ENCODE assay signal across 8 cellular contexts in the genomic region with DNA sequence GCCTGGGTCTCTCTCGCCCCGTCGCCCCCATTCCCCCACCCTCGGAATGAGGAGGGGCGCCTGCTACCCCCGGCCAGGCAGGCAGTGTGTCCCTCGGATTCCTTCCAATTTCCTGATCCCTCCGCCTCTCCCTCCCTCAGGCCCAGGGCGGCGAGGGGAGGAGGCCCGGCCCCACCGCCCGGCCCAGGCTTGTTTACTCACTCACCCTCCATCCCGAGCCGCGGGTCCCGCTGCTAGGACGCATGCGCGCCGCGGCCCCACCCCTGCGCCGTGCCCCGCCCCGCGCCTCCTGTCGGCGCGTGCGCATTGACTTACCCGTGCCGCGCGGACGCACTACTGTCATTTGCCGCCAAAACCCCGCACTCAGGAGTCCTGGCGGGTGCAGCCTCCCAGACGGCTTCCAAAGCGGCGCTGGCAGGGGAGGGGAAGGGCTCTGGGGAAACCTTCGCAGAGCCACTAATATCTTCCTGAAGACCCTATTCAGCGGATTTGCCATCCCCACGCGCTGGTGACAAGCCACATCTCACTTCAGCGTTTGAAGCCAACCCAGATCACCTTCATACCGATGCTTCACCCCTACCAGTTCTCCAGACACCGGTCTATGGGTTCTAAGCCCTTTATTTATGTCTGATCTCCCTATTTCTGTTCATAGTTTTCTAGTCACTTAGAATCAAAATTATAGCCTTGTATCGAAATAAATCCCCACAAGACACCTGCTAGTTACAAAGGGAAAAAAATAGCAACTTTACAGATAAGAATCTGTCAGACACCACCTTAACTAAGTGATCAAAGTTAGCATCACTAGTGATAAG. TPM values are rescaled to one million over a fixed set of nuclear protein-coding genes. Genes with fewer than 3 reads are reported as not detected.
DNase-seq lines count a peak whose midpoint lies in the region; ATAC-seq and TF ChIP-seq lines count a peak whose summit lies in the region.

A gene (minus strand): TSS at position 235 of the 812 bp plus-strand sequence. CDS start 16,099 bp downstream, outside the sequence.

- DNase-seq in NCI-H2081 (lab: John Stamatoyannopoulos, UW) (peak; percentile 95 to 97), T-helper 9 cell (peak; percentile 85), astrocyte of the cerebellum (ENCODE audit: low read depth) (peak; percentile 65), hepatic stellate cell (ENCODE audit: low spot score) (peak; percentile 100), vagina (ENCODE audit: extremely low spot score in 2 of 2) (no peak)

- H3K9me3 ChIP-seq in vagina: no peaks in the 10 kb centered on the region

- peak within 1 kb of the TSS; percentile 85 for H3K4me3 ChIP-seq in astrocyte of the cerebellum (ENCODE audit: low read depth, low read length)
- peak within 1 kb of the TSS; percentile 88 for H3K4me3 ChIP-seq in rectal smooth muscle tissue (ENCODE audit: low read length)
- H3K4me3 ChIP-seq in vagina: peak within 1 kb of the TSS; percentile 74 to 83

- no peaks in the 10 kb centered on the region for H3K27me3 ChIP-seq in rectal smooth muscle tissue (ENCODE audit: control insufficient read depth, insufficient read depth, low read length)
- no peaks in the 10 kb centered on the region for H3K27me3 ChIP-seq in vagina

- in situ Hi-C loops in astrocyte of the cerebellum (cut with HindIII; ENCODE audit: low sequenced_read_pairs): no loop called here

- intact Hi-C loops in vagina (cut with DNase I): no loop called here

- H3K36me3 ChIP-seq in rectal smooth muscle tissue (ENCODE audit: control insufficient read depth, insufficient read depth, low read length): no peaks in the 10 kb centered on the region
- H3K36me3 ChIP-seq in vagina: no peaks in the 10 kb centered on the region

- peaks cover 6% of the 10 kb centered on the region for H3K4me1 ChIP-seq in rectal smooth muscle tissue (ENCODE audit: control insufficient read depth, insufficient read depth, low read length)
- peaks cover 30% of the 10 kb centered on the region for H3K4me1 ChIP-seq in vagina

- TF ChIP-seq CTCF in astrocyte of the cerebellum (IDR thresholded peaks at IDR 0.05; ENCODE audit: low read depth, low read length, missing control alignments) (no peak), vagina (IDR thresholded peaks at IDR 0.05) (peak in 1 of 3 experiments; percentile 37)

- H3K9ac ChIP-seq in rectal smooth muscle tissue (ENCODE audit: low read length): peak within 1 kb of the TSS; percentile 81

- H3K27ac ChIP-seq in rectal smooth muscle tissue (ENCODE audit: low read depth, low read length) (peak within 1 kb of the TSS; percentile 92), vagina (peak within 1 kb of the TSS; percentile 96)

- ATAC-seq in GM18498 (IDR thresholded peaks at IDR 0.05; ENCODE audit: unreplicated experiment) (peak; percentile 89), HG02938 (IDR thresholded peaks at IDR 0.05; ENCODE audit: unreplicated experiment) (peak; percentile 72)

- peak in 1 of 2 donors; percentile 88 for TF ChIP-seq POLR2A in vagina (IDR thresholded peaks at IDR 0.05)

RNA-seq across cellular contexts. Expression of the gene that starts here (rescaled TPM):
- total RNA-seq in vagina: 73.7 TPM

Comparison
In these comparisons a context has a peak if more than half of its experiments do, and no peak if none do; other contexts are left out.
1. DNase-seq: peak in NCI-H2081 (2 of 2), T-helper 9 cell (single experiment), astrocyte of the cerebellum (single experiment) and hepatic stellate cell (single experiment); none in vagina (0 of 2).
2. Peak in every context shown above with its lines, with median percentiles within 50 percentile points of each other: H3K4me3 ChIP-seq.